ENCODE assay signal across 19 cellular contexts in the genomic region with DNA sequence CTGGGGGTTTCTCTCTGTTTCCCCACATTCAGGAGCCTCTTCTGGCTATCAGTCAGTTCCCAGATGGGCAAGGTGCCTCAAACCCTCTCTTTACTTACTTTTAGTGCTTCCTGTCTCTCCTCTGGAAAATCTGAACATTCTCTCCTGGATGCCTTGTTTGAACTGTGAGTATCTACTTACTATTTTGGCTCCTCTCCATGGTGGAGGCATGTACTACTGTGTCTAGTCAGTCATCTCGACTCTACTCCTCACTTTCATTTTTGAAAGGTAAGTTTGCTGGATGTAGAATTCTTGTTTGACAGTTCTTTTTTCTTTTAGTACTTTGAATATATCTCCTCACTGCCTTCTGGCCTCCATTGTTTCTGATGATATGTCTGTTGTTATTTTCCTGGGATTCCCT.
DNase-seq lines count a peak whose midpoint lies in the region; ATAC-seq, FAIRE-seq and TF ChIP-seq lines count a peak whose summit lies in the region.
"Had no signal": no experiment of that assay in that cellular context is flagged by ENCODE, and none has a peak within 500 bp of the region (broad histone marks: within the 10 kb centered on the region; RNA-seq: fewer than 3 reads in every experiment).

No MANE protein-coding gene starts in this region.

- no peak overlapping the region for H3K9ac ChIP-seq in PC-3 (ENCODE audit: low read length)
- H3K9ac ChIP-seq: BLaER1 treated with 17β-estradiol and CSF1 and Interleukin-3, amounts not matched to agents 10 nM and 100 nM; GM23248 had no signal

- H3K9me2 ChIP-seq in PC-3 (replicated peaks; ENCODE audit: low read length): no peaks in the 10 kb centered on the region

- H3K27me3 ChIP-seq in PC-3 (ENCODE audit: low read length): no peaks in the 10 kb centered on the region
- H3K27me3 ChIP-seq: BLaER1 treated with 17β-estradiol and CSF1 and Interleukin-3, amounts not matched to agents 10 nM and 100 nM had no signal

- peaks cover 14% of the 10 kb centered on the region; the same call in 1 of the 2 replicates for H3K9me3 ChIP-seq in PC-3 (ENCODE audit: low read length)

- no peaks in the 10 kb centered on the region for H3K79me2 ChIP-seq in PC-3 (ENCODE audit: low read length)

- CTCF ChIA-PET in PC-3 (lab: Charles Lee): no interaction called here

- FAIRE-seq in GM12892 (lab: Jason Lieb, UNC): no peak
- FAIRE-seq: GM12878, H54, HTR-8/SVneo had no signal

- no TSS peak for BruUV-seq in PC-3 (replicated peaks; lab: Mats Ljungman, UMichigan)

- TF ChIP-seq CTCF in PC-3 (conservative IDR thresholded peaks at IDR 0.05; ENCODE audit: low read depth, low read length): no peak

- POLR2A ChIA-PET in PC-3 (lab: Charles Lee; ENCODE audit: unreplicated experiment): no interaction called here

- DNase-seq in NCI-H748 (lab: John Stamatoyannopoulos, UW; ENCODE audit: unreplicated experiment): peak; percentile 4
- no peak for DNase-seq in NCI-H748 treated with DMSO at 0.1 percent for 48 hours (lab: John Stamatoyannopoulos, UW)
- peak; percentile 16 for DNase-seq in HT1080 (ENCODE audit: low read depth)
- peak; percentile 16 for DNase-seq in PC-3
- DNase-seq in GM12892 (ENCODE audit: insufficient read length): no peak
- DNase-seq: CD8-positive, alpha-beta T cell; DMS153; DND-41; EL; GM23248; HCEC 1CT; IMR-90; KBM-7 had no signal

- no peak overlapping the region for H2AFZ ChIP-seq in PC-3 (ENCODE audit: low read length)
- H2AFZ ChIP-seq: GM23248 had no signal

- no peaks in the 10 kb centered on the region for H3K4me1 ChIP-seq in PC-3 (ENCODE audit: insufficient read depth, low read length)
- H3K4me1 ChIP-seq: BLaER1 treated with 17β-estradiol and CSF1 and Interleukin-3, amounts not matched to agents 10 nM and 100 nM had no signal

- H3K4me2 ChIP-seq in PC-3 (ENCODE audit: low read length): no peak overlapping the region
- H3K4me2 ChIP-seq: BLaER1 treated with 17β-estradiol and CSF1 and Interleukin-3, amounts not matched to agents 10 nM and 100 nM had no signal

- no peaks in the 10 kb centered on the region for H3F3A ChIP-seq in PC-3 (ENCODE audit: low read length, unreplicated experiment)

- H3K4me3 ChIP-seq in PC-3 (ENCODE audit: low read length): no peak overlapping the region
- H3K4me3 ChIP-seq: BLaER1 treated with 17β-estradiol and CSF1 and Interleukin-3, amounts not matched to agents 10 nM and 100 nM; GM12878; GM23248 had no signal

- ATAC-seq in PC-3 (no peak), HG03521 (IDR thresholded peaks at IDR 0.05; ENCODE audit: unreplicated experiment) (no peak)
- ATAC-seq: CD8-positive, alpha-beta T cell; GM12878 had no signal

- no peaks in the 10 kb centered on the region for H4K20me1 ChIP-seq in PC-3 (ENCODE audit: low read length)
- H4K20me1 ChIP-seq: BLaER1 treated with 17β-estradiol and CSF1 and Interleukin-3, amounts not matched to agents 10 nM and 100 nM had no signal

- no peak for TF ChIP-seq POLR2A in GM12892 (IDR thresholded peaks at IDR 0.05; ENCODE audit: low read depth, low read length)

- no peak overlapping the region for H3K27ac ChIP-seq in PC-3 (ENCODE audit: low read length)
- H3K27ac ChIP-seq: BLaER1 treated with 17β-estradiol and CSF1 and Interleukin-3, amounts not matched to agents 10 nM and 100 nM; GM23248; HL-60 had no signal

- intact Hi-C loops in PC-3 (cut with micrococcal nuclease): no loop called here

- no peaks in the 10 kb centered on the region for H3K36me3 ChIP-seq in PC-3 (ENCODE audit: low read depth, low read length)
- H3K36me3 ChIP-seq: BLaER1 treated with 17β-estradiol and CSF1 and Interleukin-3, amounts not matched to agents 10 nM and 100 nM had no signal

Comparison
In these comparisons a context has a peak if more than half of its experiments do, and no peak if none do; other contexts are left out.
1. DNase-seq: peak in NCI-H748 (single experiment), HT1080 (single experiment) and PC-3 (single experiment); none in NCI-H748 treated with DMSO at 0.1 percent for 48 hours (single experiment) and GM12892 (single experiment).